In genomic region chr5:67487862-67488261, GRCh38 we compare ENCODE assay signal across 29 cellular contexts.
"Had no signal": no experiment of that assay in that cellular context is flagged by ENCODE, and none has a peak within 500 bp of the region (broad histone marks: within the 10 kb centered on the region; RNA-seq: fewer than 3 reads in every experiment).

No MANE protein-coding gene starts in this region.

- H3K9ac ChIP-seq: parathyroid adenoma had no signal

- ATAC-seq: naive thymus-derived CD8-positive, alpha-beta T cell; natural killer cell treated with Interleukin-12 subunit alpha and Interleukin-12 subunit beta and Interleukin-15 and Interleukin-18, amount 100 ng/mL, for 72 hours; psoas muscle; right cardiac atrium; right lobe of liver; stimulated activated memory B cell treated with anti-CD40 and anti-IgM and Interleukin-4, amounts not matched to agents 10 μg/mL and 1 μg/mL and 100 μg/mL, for 72 hours; stimulated activated naive CD8-positive, alpha-beta T cell treated with anti-CD3 and anti-CD28 coated beads, Interleukin-15, amount 100 ng/mL, for 72 hours; stimulated activated naive CD8-positive, alpha-beta T cell treated with anti-CD3 and anti-CD28 coated beads, Interleukin-15, Interleukin-2, amounts not matched to agents 100 U/mL and 50 U/mL, for 24 hours had no signal

- H2AFZ ChIP-seq: parathyroid adenoma had no signal

- H3K4me1 ChIP-seq: parathyroid adenoma, right lobe of liver, spleen, testis, tibial artery had no signal

- H3K36me3 ChIP-seq: neutrophil, ovary, right lobe of liver, sigmoid colon, spleen, suprapubic skin, tibial artery, transverse colon, vagina had no signal

- H3K4me3 ChIP-seq: ovary, psoas muscle, right lobe of liver, sigmoid colon, spleen, suprapubic skin, testis, tibial artery, transverse colon, vagina had no signal

- H3K9me3 ChIP-seq: neutrophil, ovary, psoas muscle, right lobe of liver, sigmoid colon, suprapubic skin, testis, tibial artery, transverse colon, vagina had no signal

- DNase-seq: naive thymus-derived CD8-positive, alpha-beta T cell; nephron progenitor cell; nucleus accumbens; ovary; posterior cingulate gyrus; psoas muscle; right cardiac atrium; right lobe of liver; sigmoid colon; small intestine; spleen; stimulated activated CD4-positive, alpha-beta T cell treated with anti-CD3 and anti-CD28 coated beads, Interleukin-12 subunit alpha, Interleukin-12 subunit beta, amount 100 ng/mL, for 4 hours; stimulated activated CD4-positive, alpha-beta T cell treated with anti-CD3 and anti-CD28 coated beads, Interleukin-1b, Interleukin-23, amount 100 ng/mL, for 48 hours; stimulated activated CD4-positive, alpha-beta T cell treated with anti-CD3 and anti-CD28 coated beads, Interleukin-4, amount 100 ng/mL, for 1 hour; stimulated activated CD4-positive, alpha-beta T cell treated with anti-CD3 and anti-CD28 coated beads, Interleukin-4, amount 100 ng/mL, for 4 hours; stimulated activated CD8-positive, alpha-beta memory T cell treated with anti-CD3 and anti-CD28 coated beads, Interleukin-4, amount 100 ng/mL, for 48 hours; stimulated activated naive CD4-positive, alpha-beta T cell; stimulated activated naive CD8-positive, alpha-beta T cell treated with anti-CD3 and anti-CD28 coated beads, Interleukin-15, amount 100 ng/mL, for 72 hours; stimulated activated naive CD8-positive, alpha-beta T cell treated with anti-CD3 and anti-CD28 coated beads, Interleukin-15, Interleukin-2, amounts not matched to agents 100 U/mL and 50 U/mL, for 24 hours; substantia nigra; testis; tibial artery; transverse colon had no signal

- H3K27me3 ChIP-seq: neutrophil, ovary, right lobe of liver, sigmoid colon, spleen, suprapubic skin, testis, tibial artery, transverse colon, vagina had no signal

- H3K27ac ChIP-seq: neutrophil, ovary, parathyroid adenoma, psoas muscle, right lobe of liver, sigmoid colon, spleen, suprapubic skin, testis, tibial artery, transverse colon, vagina had no signal
